In genomic region chr7:13057462-13058200, GRCh38 we compare ENCODE assay signal across 8 cellular contexts.
DNase-seq lines count a peak whose midpoint lies in the region; ATAC-seq and TF ChIP-seq lines count a peak whose summit lies in the region.

No MANE protein-coding gene starts in this region.

- H3K4me3 ChIP-seq in coronary artery, result peak overlapping the region; percentile 29

- DNase-seq in GDM1 (lab: John Stamatoyannopoulos, UW), result peak; percentile 2
- no peak for DNase-seq in coronary artery (ENCODE audit: low spot score)
- DNase-seq in GF-D8 (lab: John Stamatoyannopoulos, UW), result no peak
- no peak for DNase-seq in SKM-1 treated with dmso at 0.1 percent for 144 hours (lab: John Stamatoyannopoulos, UW; ENCODE audit: unreplicated experiment)
- DNase-seq in GOT3 (lab: John Stamatoyannopoulos, UW), result no peak
- no peak for DNase-seq in stimulated activated CD4-positive, alpha-beta T cell treated with anti-CD3 and anti-CD28 coated beads, Interleukin-1b, Interleukin-23, amount 100 ng/mL, for 48 hours

- H3K27ac ChIP-seq in coronary artery, result peak overlapping the region in 1 of 2 donors; percentile 35

- ATAC-seq in GM19467 (IDR thresholded peaks at IDR 0.05; ENCODE audit: unreplicated experiment), result peak; percentile 98
- peak; percentile 89 for ATAC-seq in HG03442 (IDR thresholded peaks at IDR 0.05; ENCODE audit: unreplicated experiment)

- no peak for TF ChIP-seq CTCF in coronary artery (IDR thresholded peaks at IDR 0.05)
